8 cellular contexts compared by ENCODE assay signal in the genomic region with DNA sequence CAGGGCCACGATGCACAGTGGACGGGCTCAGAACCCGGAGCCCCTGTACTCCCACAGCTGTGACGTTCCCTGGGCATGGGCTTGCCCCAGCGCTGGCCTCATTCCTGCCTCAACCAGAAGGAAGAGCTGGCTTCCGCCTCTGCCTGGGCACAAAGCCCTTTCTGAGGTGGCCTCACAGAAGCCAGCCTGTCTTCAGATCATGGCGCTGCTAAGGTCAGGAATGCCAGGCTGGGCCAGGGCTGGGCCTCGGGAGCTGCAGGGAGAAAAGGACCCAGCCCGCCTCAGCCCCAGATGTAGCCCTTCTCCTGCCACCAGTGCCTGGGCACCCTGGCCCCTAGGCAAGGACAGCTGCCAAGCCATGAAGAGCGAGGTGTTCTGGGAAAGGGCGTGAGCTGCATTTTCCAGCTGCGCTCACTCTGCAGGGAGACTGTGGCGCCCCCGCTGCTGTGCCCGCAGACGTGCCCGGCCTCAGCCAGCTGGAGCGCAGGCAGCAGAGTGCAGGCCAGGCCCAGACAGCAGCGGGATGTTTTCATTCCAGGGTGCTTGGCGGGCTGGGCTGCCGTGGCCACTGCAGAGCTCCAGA. TPM values are rescaled to one million over a fixed set of nuclear protein-coding genes. Genes with fewer than 3 reads are reported as not detected.
DNase-seq lines count a peak whose midpoint lies in the region; ATAC-seq, FAIRE-seq and TF ChIP-seq lines count a peak whose summit lies in the region.
"Not testable (repeated sequence)": the region's sequence is repeated elsewhere in the genome, so short reads cannot be mapped to it uniquely, and the experiment has no call there.

No MANE protein-coding gene starts in this region.

- H2BK5ac ChIP-seq in neuronal stem cell (ENCODE audit: low read length): not testable (repeated sequence)

- peak overlapping the region; percentile 93 for H2BK15ac ChIP-seq in neuronal stem cell (ENCODE audit: low read length)

- not testable (repeated sequence) for H3K4me3 Mint-ChIP-seq in dendritic cell treated with granulocyte-macrophage colony-stimulating factor and Interleukin-4, amounts not matched to agents 40 ng/mL and 50 ng/mL, for 4 days

- H3K27ac ChIP-seq in gastroesophageal sphincter (peak overlapping the region; percentile 97 to 99 (median 98)), kidney (ENCODE audit: low read depth in 2 of 2, low read length in 2 of 2) (peak overlapping the region in 1 of 2 donors; percentile 22), skeletal muscle tissue (ENCODE audit: low read depth, low read length) (peak overlapping the region; percentile 90), urinary bladder (ENCODE audit: low read depth) (peak overlapping the region; percentile 68)
- not testable (repeated sequence) for H3K27ac ChIP-seq in neuronal stem cell (replicated peaks; ENCODE audit: low read length)

- H3K4me1 ChIP-seq in adipocyte (ENCODE audit: control insufficient read depth, insufficient read depth, low read length) (peaks cover 38% of the 10 kb centered on the region), gastroesophageal sphincter (peaks cover 0 to 95% (median 70%) of the 10 kb centered on the region in 3 donors), kidney (ENCODE audit: control insufficient read depth in 1 of 2, insufficient read depth in 1 of 2, low read depth in 1 of 2, low read length in 2 of 2) (peaks cover 0 to 18% of the 10 kb centered on the region in 2 donors), neuronal stem cell (ENCODE audit: control insufficient read depth in 2 of 2, insufficient read depth in 1 of 2, low read depth in 1 of 2, low read length in 2 of 2) (peaks cover 7 to 17% of the 10 kb centered on the region in 2 donors), skeletal muscle tissue (ENCODE audit: control insufficient read depth in 3 of 3, insufficient read depth in 3 of 3, low read length in 3 of 3) (peaks cover 64 to 83% (median 76%) of the 10 kb centered on the region in 3 donors)
- not testable (repeated sequence) for H3K4me1 ChIP-seq in urinary bladder (ENCODE audit: insufficient read depth)

- H3K9me3 Mint-ChIP-seq in dendritic cell treated with granulocyte-macrophage colony-stimulating factor and Interleukin-4, amounts not matched to agents 40 ng/mL and 50 ng/mL, for 4 days: not testable (repeated sequence)

- TF ChIP-seq POLR2A in gastroesophageal sphincter (IDR thresholded peaks at IDR 0.05): peak; percentile 60 to 64

- H2AFZ ChIP-seq in neuronal stem cell (ENCODE audit: low read length): not testable (repeated sequence)

- ATAC-seq in gastroesophageal sphincter: peak; percentile 23

- FAIRE-seq in kidney (lab: Jason Lieb, UNC): not testable (repeated sequence)

- not testable (repeated sequence) for TF ChIP-seq EP300 in gastroesophageal sphincter (IDR thresholded peaks at IDR 0.05)

- H3K14ac ChIP-seq in neuronal stem cell (ENCODE audit: low read length): peak overlapping the region; percentile 56

- H3K27me3 Mint-ChIP-seq in dendritic cell treated with granulocyte-macrophage colony-stimulating factor and Interleukin-4, amounts not matched to agents 40 ng/mL and 50 ng/mL, for 4 days: peaks cover 19% of the 10 kb centered on the region

- H3K36me3 Mint-ChIP-seq in dendritic cell treated with granulocyte-macrophage colony-stimulating factor and Interleukin-4, amounts not matched to agents 40 ng/mL and 50 ng/mL, for 4 days (ENCODE audit: low read depth): not testable (repeated sequence)

- TF ChIP-seq CTCF in gastroesophageal sphincter (IDR thresholded peaks at IDR 0.05): peak in 1 of 4 experiments; percentile 29
- not testable (repeated sequence) for TF ChIP-seq CTCF in kidney (IDR thresholded peaks at IDR 0.05; ENCODE audit: borderline replicate concordance, extremely low read depth, insufficient read depth)

- WGBS in gastroesophageal sphincter (ENCODE audit: low coverage in 1 of 2), 2 donors: no CpG with 5 or more reads among the region's 21 CpGs
- no CpG with 5 or more reads among the region's 21 CpGs for WGBS in neuronal stem cell (ENCODE audit: extremely low coverage in 2 of 2, insufficient read length in 2 of 2, insufficient replicate concordance in 1 of 2), 2 donors
- WGBS in urinary bladder: 29% methylated on average over 21 of the region's 21 CpGs

- H3K18ac ChIP-seq in neuronal stem cell (ENCODE audit: low read length): not testable (repeated sequence)

- H3K9ac ChIP-seq in adipocyte (ENCODE audit: low read length): peak overlapping the region; percentile 55
- H3K9ac ChIP-seq in kidney (ENCODE audit: low read length in 2 of 2); neuronal stem cell (ENCODE audit: low read depth, low read length, poor library complexity): not testable (repeated sequence)
- peak overlapping the region in 2 of 3 donors; percentile 79 to 87 for H3K9ac ChIP-seq in skeletal muscle tissue (ENCODE audit: low read depth in 1 of 3, low read length in 3 of 3)

- not testable (repeated sequence) for H3K4ac ChIP-seq in neuronal stem cell (ENCODE audit: low read length)

- H3K27me3 ChIP-seq in adipocyte (replicated peaks; ENCODE audit: control insufficient read depth, insufficient read depth, low read length); gastroesophageal sphincter; neuronal stem cell (ENCODE audit: control insufficient read depth in 3 of 3, insufficient read depth in 3 of 3, low read depth in 1 of 3, low read length in 3 of 3); skeletal muscle tissue (ENCODE audit: control insufficient read depth in 3 of 3, insufficient read depth in 3 of 3, low read length in 3 of 3): not testable (repeated sequence)

- peaks cover 11% of the 10 kb centered on the region for H3K79me1 ChIP-seq in neuronal stem cell (ENCODE audit: low read depth, low read length)

- H3K9me3 ChIP-seq in adipocyte (ENCODE audit: control insufficient read depth, low read length); gastroesophageal sphincter; kidney (ENCODE audit: control insufficient read depth in 1 of 2, low read length in 2 of 2); neuronal stem cell (replicated peaks in 1 of 2; ENCODE audit: control insufficient read depth in 2 of 2, insufficient read depth in 1 of 2, low read depth in 1 of 2, low read length in 2 of 2); skeletal muscle tissue (ENCODE audit: control insufficient read depth in 3 of 3, low read length in 3 of 3): not testable (repeated sequence)

- H4K8ac ChIP-seq in neuronal stem cell (ENCODE audit: low read depth, low read length): not testable (repeated sequence)

- H3K4me3 ChIP-seq in adipocyte (ENCODE audit: low read length); kidney (ENCODE audit: low read length in 2 of 2); neuronal stem cell (ENCODE audit: low read length in 2 of 2); urinary bladder (ENCODE audit: low read depth, low read length): not testable (repeated sequence)
- H3K4me3 ChIP-seq in gastroesophageal sphincter: peak overlapping the region in 1 of 2 donors; percentile 53
- peak overlapping the region in 2 of 3 donors; percentile 35 to 67 for H3K4me3 ChIP-seq in skeletal muscle tissue (ENCODE audit: low read length in 3 of 3)

- not testable (repeated sequence) for H2BK120ac ChIP-seq in neuronal stem cell (ENCODE audit: low read depth, low read length)

- H4K91ac ChIP-seq in neuronal stem cell (ENCODE audit: low read depth, low read length, poor library complexity): not testable (repeated sequence)

- not testable (repeated sequence) for H2BK12ac ChIP-seq in neuronal stem cell (ENCODE audit: low read length)

- H2AK5ac ChIP-seq in neuronal stem cell (ENCODE audit: low read depth, low read length): peak overlapping the region; percentile 84

- H3K4me1 Mint-ChIP-seq in dendritic cell treated with granulocyte-macrophage colony-stimulating factor and Interleukin-4, amounts not matched to agents 40 ng/mL and 50 ng/mL, for 4 days (ENCODE audit: low read depth): peaks cover 47% of the 10 kb centered on the region

- DNase-seq in GM03348 (ENCODE audit: low spot score): peak; percentile 23
- DNase-seq in adipocyte (ENCODE audit: low read depth): peak; percentile 36
- DNase-seq in kidney: peak; percentile 68
- DNase-seq in neuronal stem cell (ENCODE audit: low spot score): not testable (repeated sequence)

- intact Hi-C loops in dendritic cell treated with granulocyte-macrophage colony-stimulating factor and Interleukin-4, amounts not matched to agents 40 ng/mL and 50 ng/mL, for 4 days (cut with micrococcal nuclease); kidney (cut with DNase I): not testable (repeated sequence)

- H3K36me3 ChIP-seq in adipocyte (ENCODE audit: control insufficient read depth, insufficient read depth, low read length, severe bottlenecking); gastroesophageal sphincter; kidney (ENCODE audit: control insufficient read depth in 1 of 2, insufficient read depth in 2 of 2, low read length in 2 of 2); neuronal stem cell (replicated peaks in 1 of 2; ENCODE audit: control insufficient read depth in 2 of 2, insufficient read depth in 2 of 2, low read length in 2 of 2); skeletal muscle tissue (ENCODE audit: control insufficient read depth in 3 of 3, insufficient read depth in 3 of 3, low read length in 3 of 3); urinary bladder (ENCODE audit: insufficient read depth): not testable (repeated sequence)

- H3K4me2 ChIP-seq in neuronal stem cell (ENCODE audit: insufficient read depth, low read length, poor library complexity, severe bottlenecking): not testable (repeated sequence)

- peak overlapping the region; percentile 17 for H3K27ac Mint-ChIP-seq in dendritic cell treated with granulocyte-macrophage colony-stimulating factor and Interleukin-4, amounts not matched to agents 40 ng/mL and 50 ng/mL, for 4 days

- not testable (repeated sequence) for H3K23ac ChIP-seq in neuronal stem cell (ENCODE audit: low read depth, low read length, poor library complexity)

RNA-seq across cellular contexts. Expression of gene PKD1, which starts 9.4 kb away (rescaled TPM):
- total RNA-seq in gastroesophageal sphincter (100 to 1,000 TPM; 181 to 492 (median 352) TPM), kidney (88.3 TPM), skeletal muscle tissue (88.7 TPM), urinary bladder (79.5 TPM)
- polyA plus RNA-seq in kidney (ENCODE audit: insufficient read depth, low read depth, low replicate concordance) (16.2 TPM), urinary bladder (197 TPM)
- polyA plus RNA-seq in neuronal stem cell (2013, experiment 1 of 2): 27.8 TPM
- polyA plus RNA-seq in neuronal stem cell (2013, experiment 2 of 2): 26.3 TPM

RNA-seq across cellular contexts. Expression of gene RAB26, which starts 22.2 kb away (rescaled TPM):
- total RNA-seq in gastroesophageal sphincter (1 to 10 TPM in 1 of 4 donors, under 1 TPM in 1, not detected in 2; 0.39 to 1.0 TPM), kidney (1.5 TPM), skeletal muscle tissue (not detected), urinary bladder (0.63 TPM)
- polyA plus RNA-seq in kidney (ENCODE audit: insufficient read depth, low read depth, low replicate concordance) (3.0 TPM), urinary bladder (0.63 TPM)
- 4.2 TPM for polyA plus RNA-seq in neuronal stem cell (2013, experiment 1 of 2)
- 3.9 TPM for polyA plus RNA-seq in neuronal stem cell (2013, experiment 2 of 2)

RNA-seq across cellular contexts. Expression of gene TRAF7, which starts 29.3 kb away (rescaled TPM):
- total RNA-seq in gastroesophageal sphincter (10 to 100 TPM; 36.3 to 70.1 (median 56.3) TPM), kidney (66.8 TPM), skeletal muscle tissue (24.0 TPM), urinary bladder (21.9 TPM)
- polyA plus RNA-seq in kidney (ENCODE audit: insufficient read depth, low read depth, low replicate concordance) (26.1 TPM), urinary bladder (57.0 TPM)
- polyA plus RNA-seq in neuronal stem cell (2013, experiment 1 of 2): 117 TPM
- polyA plus RNA-seq in neuronal stem cell (2013, experiment 2 of 2): 112 TPM
